ENCODE assay signal across 8 cellular contexts in the genomic region with DNA sequence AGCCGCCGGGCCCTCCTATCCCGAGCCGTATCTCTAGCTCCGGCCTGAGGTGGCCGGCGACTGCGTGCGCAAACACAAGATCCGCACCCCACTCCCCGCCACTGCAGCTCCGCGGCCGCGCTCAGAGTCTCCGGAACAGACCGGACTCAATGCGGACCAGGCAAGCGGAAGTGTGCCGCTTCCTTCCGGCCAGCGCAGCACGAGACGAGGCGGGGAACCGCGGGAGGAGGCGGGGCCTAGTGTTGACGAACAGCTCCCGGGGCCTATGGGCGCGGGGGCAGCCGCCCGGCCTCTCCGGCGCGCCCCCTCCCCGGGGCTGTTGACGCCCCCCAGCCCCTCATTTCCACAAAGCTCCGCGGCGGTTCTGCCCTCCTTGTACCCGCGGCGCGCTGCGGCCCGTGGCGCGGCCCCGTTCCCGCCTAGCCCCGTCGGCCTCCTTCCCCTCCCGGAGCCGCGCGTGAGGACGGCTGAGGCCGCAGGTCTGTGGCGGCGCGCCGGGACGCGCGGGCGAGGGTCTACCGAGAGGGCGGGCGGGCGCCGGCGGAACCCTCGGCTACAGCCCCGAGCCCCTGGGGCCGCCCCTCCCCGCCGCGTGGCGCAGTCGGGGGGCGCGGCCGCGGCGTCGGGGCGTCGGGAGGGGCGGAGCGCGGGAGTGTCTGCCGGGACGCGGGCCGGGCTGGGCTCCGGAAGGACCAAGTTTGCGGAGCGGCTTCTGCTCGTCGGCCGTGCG. TPM values are rescaled to one million over a fixed set of nuclear protein-coding genes. Genes with fewer than 3 reads are reported as not detected.
DNase-seq lines count a peak whose midpoint lies in the region; ATAC-seq, FAIRE-seq and TF ChIP-seq lines count a peak whose summit lies in the region.

A gene with protein sequence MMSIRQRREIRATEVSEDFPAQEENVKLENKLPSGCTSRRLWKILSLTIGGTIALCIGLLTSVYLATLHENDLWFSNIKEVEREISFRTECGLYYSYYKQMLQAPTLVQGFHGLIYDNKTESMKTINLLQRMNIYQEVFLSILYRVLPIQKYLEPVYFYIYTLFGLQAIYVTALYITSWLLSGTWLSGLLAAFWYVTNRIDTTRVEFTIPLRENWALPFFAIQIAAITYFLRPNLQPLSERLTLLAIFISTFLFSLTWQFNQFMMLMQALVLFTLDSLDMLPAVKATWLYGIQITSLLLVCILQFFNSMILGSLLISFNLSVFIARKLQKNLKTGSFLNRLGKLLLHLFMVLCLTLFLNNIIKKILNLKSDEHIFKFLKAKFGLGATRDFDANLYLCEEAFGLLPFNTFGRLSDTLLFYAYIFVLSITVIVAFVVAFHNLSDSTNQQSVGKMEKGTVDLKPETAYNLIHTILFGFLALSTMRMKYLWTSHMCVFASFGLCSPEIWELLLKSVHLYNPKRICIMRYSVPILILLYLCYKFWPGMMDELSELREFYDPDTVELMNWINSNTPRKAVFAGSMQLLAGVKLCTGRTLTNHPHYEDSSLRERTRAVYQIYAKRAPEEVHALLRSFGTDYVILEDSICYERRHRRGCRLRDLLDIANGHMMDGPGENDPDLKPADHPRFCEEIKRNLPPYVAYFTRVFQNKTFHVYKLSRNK (plus strand): TSS at position 340 of the 730 bp plus-strand sequence. CDS start 2,484 bp downstream, outside the sequence.

- ATAC-seq in GM19372 (IDR thresholded peaks at IDR 0.05; ENCODE audit: low read depth, unreplicated experiment) (peak; percentile 92), HG03521 (IDR thresholded peaks at IDR 0.05; ENCODE audit: unreplicated experiment) (peak; percentile 93), HepG2 (peak; percentile 96)

- H3K79me2 ChIP-seq in HepG2 (ENCODE audit: insufficient read depth, low read length): peaks cover 24% of the 10 kb centered on the region

- H3K36me3 ChIP-seq in HepG2 (replicated peaks in 1 of 2; ENCODE audit: control insufficient read depth in 1 of 2, insufficient read depth in 2 of 2, low read length in 2 of 2): peaks cover 6 to 24% of the 10 kb centered on the region in 2 experiments

- POLR2A ChIA-PET in HepG2 (lab: Yijun Ruan, JAX): interaction anchor here (0.7 to 2.0 kb wide), 18 partner anchors 8 to 1116 kb away, joined by 3 to 26 read pairs (median 4); a partner anchor contains a TSS

- H3K4me1 ChIP-seq in HepG2 (ENCODE audit: insufficient read depth, low read length): peaks cover 37% of the 10 kb centered on the region

- intact Hi-C loops in HepG2 (cut with micrococcal nuclease; ENCODE audit: unreplicated experiment): loop anchor here (5.0 kb wide), 1 partner anchor 33 kb away; no protein-coding TSS in a partner anchor

- CTCF ChIA-PET in HepG2 (lab: Yijun Ruan, JAX; ENCODE audit: low intra/inter-chr PET ratio, low total read pairs): no interaction called here

- H3K4me2 ChIP-seq in HepG2 (ENCODE audit: low read depth, low read length): peak within 1 kb of the TSS; percentile 87

- no peaks in the 10 kb centered on the region for H3K9me3 ChIP-seq in HepG2 (ENCODE audit: low read length)

- peak within 1 kb of the TSS; percentile 95 for H3K27ac ChIP-seq in HepG2 (ENCODE audit: extremely low read length, insufficient read depth, low read length)

- peak; percentile 94 to 96 for TF ChIP-seq POLR2A in HepG2 (IDR thresholded peaks at IDR 0.05; ENCODE audit: insufficient read depth in 1 of 2, low read depth in 2 of 2, low read length in 2 of 2)

- BruUV-seq in HepG2 (replicated peaks; lab: Mats Ljungman, UMichigan): no TSS peak

- DNase-seq in CD1c-positive myeloid dendritic cell (ENCODE audit: extremely low spot score): peak; percentile 95
- peak; percentile 97 for DNase-seq in NCI-H69 (lab: John Stamatoyannopoulos, UW)
- DNase-seq in activated CD4-positive, alpha-beta T cell treated with anti-CD3 and anti-CD28 coated beads, Interleukin-2, amount 50 U/mL, for 48 hours: peak; percentile 95
- peak; percentile 88 to 96 for DNase-seq in dermis microvascular lymphatic vessel endothelial cell (ENCODE audit: low read depth in 2 of 2)
- peak; percentile 88 for DNase-seq in HepG2 (ENCODE audit: low spot score)
- DNase-seq in stimulated activated CD4-positive, alpha-beta T cell treated with anti-CD3 and anti-CD28 coated beads, Interleukin-2, amount 100 ng/mL, for 48 hours: peak; percentile 86 to 92

- in situ Hi-C loops in HepG2 (cut with HindIII; ENCODE audit: extremely low pct_ligation_motif_present, low pct_unique_long_range_greater_than_20kb): loop anchor here (5.0 kb wide), 1 partner anchor 177 kb away; a partner anchor contains a TSS

- peak; percentile 68 for FAIRE-seq in HepG2 (lab: Jason Lieb, UNC)

- no CpG with 5 or more reads among the region's 104 CpGs for WGBS in HepG2 (ENCODE audit: low lambda C conversion rate)

- H2AFZ ChIP-seq in HepG2 (ENCODE audit: low read length): no peak within 1 kb of the TSS

- H3K27me3 ChIP-seq in HepG2 (ENCODE audit: control insufficient read depth in 1 of 2, insufficient read depth in 2 of 2, low read length in 2 of 2): no peaks in the 10 kb centered on the region; a peak in 1 of 5 replicates

- TF ChIP-seq EP300 in HepG2 (IDR thresholded peaks at IDR 0.05; ENCODE audit: low read depth in 2 of 2, low read length in 2 of 2): 0 out of 4 replicates have a peak, but pooled peaks of 1 of the 2 experiments have one; percentile 12
- 0 out of 2 replicates have a peak, but pooled peaks have one; percentile 26 for TF ChIP-seq EP300 in HepG2 (CRISPR knock-in tag; IDR thresholded peaks at IDR 0.05; ENCODE audit: borderline replicate concordance)

- TF ChIP-seq RAD21 in HepG2 (CRISPR knock-in tag; IDR thresholded peaks at IDR 0.05): no peak; the same call in none of the 2 replicates

- no peaks in the 10 kb centered on the region for H4K20me1 ChIP-seq in HepG2 (ENCODE audit: insufficient read depth, low read length)

- peak within 1 kb of the TSS; percentile 82 to 95 (median 90) for H3K4me3 ChIP-seq in HepG2 (replicated peaks in 1 of 3; ENCODE audit: insufficient read depth in 1 of 3, low read depth in 2 of 3, low read length in 3 of 3)

- peak; percentile 21 for TF ChIP-seq CTCF in HepG2 (CRISPR knock-in tag; IDR thresholded peaks at IDR 0.05)

- peak within 1 kb of the TSS; percentile 98 for H3K9ac ChIP-seq in HepG2 (ENCODE audit: insufficient read depth, low read depth, low read length)

TF ChIP-seq in HepG2, 621 proteins besides CTCF, POLR2A, EP300 and RAD21 (continues in another document):
- TF ChIP-seq ZNF614 (CRISPR knock-in tag; IDR thresholded peaks at IDR 0.05; ENCODE audit: borderline replicate concordance): no peak; the same call in 1 of the 2 replicates
- peak; percentile 32 for TF ChIP-seq ZBTB7B (CRISPR knock-in tag; IDR thresholded peaks at IDR 0.05)
- TF ChIP-seq POLR2G (IDR thresholded peaks at IDR 0.05; ENCODE audit: low read depth, low read length): peak; percentile 97
- no peak for TF ChIP-seq DPF2 (CRISPR knock-in tag; IDR thresholded peaks at IDR 0.05; ENCODE audit: borderline replicate concordance, low read depth)
- TF ChIP-seq, protein P1, sequence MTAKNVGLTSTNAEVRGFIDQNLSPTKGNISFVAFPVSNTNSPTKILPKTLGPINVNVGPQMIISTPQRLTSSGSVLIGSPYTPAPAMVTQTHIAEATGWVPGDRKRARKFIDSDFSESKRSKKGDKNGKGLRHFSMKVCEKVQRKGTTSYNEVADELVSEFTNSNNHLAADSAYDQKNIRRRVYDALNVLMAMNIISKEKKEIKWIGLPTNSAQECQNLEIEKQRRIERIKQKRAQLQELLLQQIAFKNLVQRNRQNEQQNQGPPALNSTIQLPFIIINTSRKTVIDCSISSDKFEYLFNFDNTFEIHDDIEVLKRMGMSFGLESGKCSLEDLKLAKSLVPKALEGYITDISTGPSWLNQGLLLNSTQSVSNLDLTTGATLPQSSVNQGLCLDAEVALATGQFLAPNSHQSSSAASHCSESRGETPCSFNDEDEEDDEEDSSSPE (CRISPR knock-in tag; IDR thresholded peaks at IDR 0.05): peak; percentile 62; the same call in 1 of the 2 replicates
- TF ChIP-seq, protein P2, sequence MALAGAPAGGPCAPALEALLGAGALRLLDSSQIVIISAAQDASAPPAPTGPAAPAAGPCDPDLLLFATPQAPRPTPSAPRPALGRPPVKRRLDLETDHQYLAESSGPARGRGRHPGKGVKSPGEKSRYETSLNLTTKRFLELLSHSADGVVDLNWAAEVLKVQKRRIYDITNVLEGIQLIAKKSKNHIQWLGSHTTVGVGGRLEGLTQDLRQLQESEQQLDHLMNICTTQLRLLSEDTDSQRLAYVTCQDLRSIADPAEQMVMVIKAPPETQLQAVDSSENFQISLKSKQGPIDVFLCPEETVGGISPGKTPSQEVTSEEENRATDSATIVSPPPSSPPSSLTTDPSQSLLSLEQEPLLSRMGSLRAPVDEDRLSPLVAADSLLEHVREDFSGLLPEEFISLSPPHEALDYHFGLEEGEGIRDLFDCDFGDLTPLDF (CRISPR knock-in tag; IDR thresholded peaks at IDR 0.05): peak; percentile 57; the same call in 1 of the 2 replicates
- no peak for TF ChIP-seq KLF9 (CRISPR knock-in tag; IDR thresholded peaks at IDR 0.05; ENCODE audit: low read depth)
- TF ChIP-seq NFE2 (CRISPR knock-in tag; IDR thresholded peaks at IDR 0.05): no peak

RNA-seq across cellular contexts. Expression of the gene that starts here (rescaled TPM):
- total RNA-seq in dermis microvascular lymphatic vessel endothelial cell (18.6 and 30.1 TPM in 2 replicates), HepG2 (2016; rRNA removed; fragmentation: Illumina TruSeq; extraction: Trizol) (9.8 and 25.2 TPM in 2 replicates)
- 1.6 and 2.4 TPM in 2 replicates for total RNA-seq in HepG2 (2016; cell fraction: cytosol; rRNA removed; fragmentation: Illumina TruSeq; extraction: Trizol; ENCODE audit: low read depth)
- 11.2 and 21.8 TPM in 2 replicates for total RNA-seq in HepG2 (2016; cell fraction: insoluble cytoplasmic fraction; rRNA removed; fragmentation: Illumina TruSeq; extraction: Trizol)
- total RNA-seq in HepG2 (2016; cell fraction: membrane; rRNA removed; fragmentation: Illumina TruSeq; extraction: Trizol): 5.2 and 5.7 TPM in 2 replicates
- total RNA-seq in HepG2 (2016; cell fraction: nucleus; rRNA removed; fragmentation: Illumina TruSeq; extraction: Trizol): 53.6 and 61.6 TPM in 2 replicates
- 21.6 and 22.9 TPM in 2 replicates for polyA plus RNA-seq in HepG2 (2011; rRNA removed)
- 14.4 and 15.5 TPM in 2 replicates for polyA plus RNA-seq in HepG2 (2011; cell fraction: cytosol; rRNA removed)
- 117 and 122 TPM in 2 replicates for polyA plus RNA-seq in HepG2 (2011; cell fraction: nucleus; rRNA removed)
- 15.6 and 16.7 TPM in 2 replicates for polyA plus RNA-seq in HepG2 (2012)
- 0.78 and 0.86 TPM in 2 replicates for polyA plus RNA-seq in HepG2 (2016; cell fraction: cytosol; fragmentation: Illumina TruSeq; extraction: Trizol; ENCODE audit: low read depth)
- 7.6 and 8.8 TPM in 2 replicates for polyA plus RNA-seq in HepG2 (2016; cell fraction: insoluble cytoplasmic fraction; fragmentation: Illumina TruSeq; extraction: Trizol; ENCODE audit: low read depth)
- 3.2 and 3.3 TPM in 2 replicates for polyA plus RNA-seq in HepG2 (2016; cell fraction: membrane; fragmentation: Illumina TruSeq; extraction: Trizol; ENCODE audit: low read depth)
- polyA plus RNA-seq in HepG2 (2016; cell fraction: nucleus; fragmentation: Illumina TruSeq; extraction: Trizol; ENCODE audit: insufficient read depth, low read depth): 60.1 and 76.3 TPM in 2 replicates
- polyA minus RNA-seq in HepG2 (2011; rRNA and poly(A)+ RNA removed; ENCODE audit: low replicate concordance): 25.0 and 30.6 TPM in 2 replicates
- polyA minus RNA-seq in HepG2 (2011; cell fraction: cytosol; rRNA and poly(A)+ RNA removed): 22.8 and 24.8 TPM in 2 replicates
- polyA minus RNA-seq in HepG2 (2011; cell fraction: nucleus; rRNA and poly(A)+ RNA removed): 128 and 146 TPM in 2 replicates

Comparison
In these comparisons a context has a peak if more than half of its experiments do, and no peak if none do; other contexts are left out.
1. Peak in every context shown above with its lines: DNase-seq, ATAC-seq, H3K4me3 ChIP-seq and H3K27ac ChIP-seq.